ENCODE assay signal across 22 cellular contexts in the genomic region with DNA sequence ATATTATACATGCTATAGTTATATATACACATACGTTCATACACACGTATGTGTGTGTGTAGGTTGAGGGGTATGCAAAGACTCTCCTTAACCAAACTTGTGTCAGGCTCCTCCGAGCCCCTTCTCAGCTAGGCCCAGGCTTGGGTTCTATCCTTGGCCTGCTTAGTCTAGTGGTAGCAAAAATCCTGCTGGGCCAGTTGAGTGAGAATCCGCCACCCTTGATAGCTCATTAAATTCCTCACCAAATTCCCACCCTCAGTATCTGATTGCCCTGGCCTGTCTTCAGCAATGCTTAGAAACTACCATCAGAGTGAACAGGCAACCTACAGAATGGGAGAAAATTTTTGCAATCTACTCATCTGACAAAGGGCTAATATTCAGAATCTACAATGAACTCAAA.
DNase-seq lines count a peak whose midpoint lies in the region; ATAC-seq and TF ChIP-seq lines count a peak whose summit lies in the region.
"Had no signal": no experiment of that assay in that cellular context is flagged by ENCODE, and none has a peak within 500 bp of the region (broad histone marks: within the 10 kb centered on the region; RNA-seq: fewer than 3 reads in every experiment).

No MANE protein-coding gene starts in this region.

- H3K4me3 ChIP-seq in mesendoderm (ENCODE audit: low read length) (no peak overlapping the region), trophoblast cell (ENCODE audit: low read depth, low read length) (no peak overlapping the region), OCI-LY7 (ENCODE audit: low read depth, low read length, poor library complexity, severe bottlenecking) (no peak overlapping the region)
- H3K4me3 ChIP-seq: BLaER1 had no signal

- H3K79me1 ChIP-seq in mesendoderm (ENCODE audit: low read length), result no peaks in the 10 kb centered on the region
- no peaks in the 10 kb centered on the region for H3K79me1 ChIP-seq in trophoblast cell (ENCODE audit: low read length)

- H3K79me2 ChIP-seq in mesendoderm (ENCODE audit: control insufficient read depth, insufficient read depth, low read length), result no peaks in the 10 kb centered on the region
- no peaks in the 10 kb centered on the region for H3K79me2 ChIP-seq in trophoblast cell (ENCODE audit: control insufficient read depth, insufficient read depth, low read length, poor library complexity)
- H3K79me2 ChIP-seq in OCI-LY7 (ENCODE audit: insufficient read depth, low read depth, low read length), result no peaks in the 10 kb centered on the region

- no peak overlapping the region for H2BK15ac ChIP-seq in mesendoderm (replicated peaks; ENCODE audit: low read depth)

- BruUV-seq in OCI-LY7 (replicated peaks; lab: Mats Ljungman, UMichigan), result no TSS peak

- no peak overlapping the region for H4K8ac ChIP-seq in mesendoderm (ENCODE audit: low read depth, low read length)
- no peak overlapping the region for H4K8ac ChIP-seq in trophoblast cell (ENCODE audit: low read depth, low read length)

- H3K4me2 ChIP-seq in mesendoderm (ENCODE audit: low read length) (no peak overlapping the region), trophoblast cell (ENCODE audit: low read length) (no peak overlapping the region), OCI-LY7 (ENCODE audit: low read length) (no peak overlapping the region)
- H3K4me2 ChIP-seq: BLaER1 had no signal

- H3K36me3 ChIP-seq in mesendoderm (ENCODE audit: control insufficient read depth, insufficient read depth, low read length) (no peaks in the 10 kb centered on the region), trophoblast cell (ENCODE audit: control insufficient read depth in 1 of 2, insufficient read depth in 2 of 2, low read length in 2 of 2) (no peaks in the 10 kb centered on the region), OCI-LY7 (ENCODE audit: insufficient read depth, low read length) (no peaks in the 10 kb centered on the region)
- H3K36me3 ChIP-seq: BE2C, BLaER1 had no signal

- POLR2A ChIA-PET in OCI-LY7 (lab: Charles Lee), result no interaction called here

- CTCF ChIA-PET in OCI-LY7 (lab: Charles Lee; ENCODE audit: unreplicated experiment), result no interaction called here

- no peak overlapping the region for H4K91ac ChIP-seq in trophoblast cell (ENCODE audit: low read depth, low read length)

- H3K27me3 ChIP-seq in mesendoderm (ENCODE audit: insufficient read depth, low read length, poor library complexity), result no peaks in the 10 kb centered on the region
- H3K27me3 ChIP-seq in trophoblast cell (ENCODE audit: insufficient read depth, low read length), result no peaks in the 10 kb centered on the region
- H3K27me3 ChIP-seq: BE2C, BLaER1 had no signal

- WGBS in mesendoderm (ENCODE audit: extremely low coverage, insufficient coverage, low lambda C conversion rate), result no CpG with 5 or more reads among the region's 4 CpGs
- WGBS in trophoblast cell (ENCODE audit: extremely low coverage, insufficient coverage, insufficient read length), result no CpG with 5 or more reads among the region's 4 CpGs

- H4K12ac ChIP-seq in trophoblast cell (ENCODE audit: low read depth, low read length), result no peak overlapping the region

- H2AFZ ChIP-seq in trophoblast cell (ENCODE audit: insufficient read depth, low read length, poor library complexity) (no peak overlapping the region), OCI-LY7 (ENCODE audit: low read length) (no peak overlapping the region)

- H3K23ac ChIP-seq in mesendoderm (ENCODE audit: low read length), result no peak overlapping the region
- H3K23ac ChIP-seq in trophoblast cell (ENCODE audit: low read length), result no peak overlapping the region

- no peaks in the 10 kb centered on the region for H4K20me1 ChIP-seq in OCI-LY7 (ENCODE audit: insufficient read depth, low read length)
- H4K20me1 ChIP-seq: BLaER1 had no signal

- H3K4ac ChIP-seq in mesendoderm (ENCODE audit: low read depth, low read length) (no peak overlapping the region), trophoblast cell (ENCODE audit: low read depth, low read length) (no peak overlapping the region)

- intact Hi-C loops in OCI-LY7 (cut with micrococcal nuclease; ENCODE audit: unreplicated experiment), result no loop called here

- no peak overlapping the region for H3K14ac ChIP-seq in trophoblast cell (ENCODE audit: low read length)

- H4K5ac ChIP-seq in mesendoderm (ENCODE audit: low read length), result no peak overlapping the region

- ATAC-seq in HG03095 (IDR thresholded peaks at IDR 0.05; ENCODE audit: unreplicated experiment), result no peak

- H3K9ac ChIP-seq in mesendoderm (ENCODE audit: low read length) (no peak overlapping the region), trophoblast cell (ENCODE audit: low read length) (no peak overlapping the region)
- H3K9ac ChIP-seq: BLaER1 had no signal

- H3K9me3 ChIP-seq in trophoblast cell (ENCODE audit: insufficient read depth, low read depth, low read length) (no peaks in the 10 kb centered on the region), OCI-LY7 (ENCODE audit: low read length) (no peaks in the 10 kb centered on the region)
- H3K9me3 ChIP-seq: BE2C had no signal

- H3K56ac ChIP-seq in mesendoderm (ENCODE audit: low read length), result no peak overlapping the region

- H2BK120ac ChIP-seq in mesendoderm (ENCODE audit: low read depth, low read length) (no peak overlapping the region), trophoblast cell (ENCODE audit: insufficient read depth, low read length, poor library complexity) (no peak overlapping the region)

- no peak overlapping the region for H3K27ac ChIP-seq in mesendoderm (ENCODE audit: low read depth, low read length)
- no peak overlapping the region for H3K27ac ChIP-seq in trophoblast cell (ENCODE audit: low read depth, low read length)
- H3K27ac ChIP-seq in OCI-LY7 (ENCODE audit: low read depth, low read length, poor library complexity, severe bottlenecking), result no peak overlapping the region
- H3K27ac ChIP-seq: BLaER1 had no signal

- H3K18ac ChIP-seq in mesendoderm (ENCODE audit: low read length), result no peak overlapping the region
- H3K18ac ChIP-seq in trophoblast cell (ENCODE audit: low read length), result no peak overlapping the region

- H3K4me1 ChIP-seq in mesendoderm (ENCODE audit: control insufficient read depth, low read depth, low read length), result no peaks in the 10 kb centered on the region
- H3K4me1 ChIP-seq in trophoblast cell (ENCODE audit: control insufficient read depth in 1 of 2, insufficient read depth in 2 of 2, low read length in 2 of 2), result peaks cover 0 to 3% of the 10 kb centered on the region in 2 experiments
- H3K4me1 ChIP-seq in OCI-LY7 (ENCODE audit: insufficient read depth, low read length, poor library complexity, severe bottlenecking), result no peaks in the 10 kb centered on the region
- H3K4me1 ChIP-seq: BE2C, BLaER1 had no signal

- H2BK12ac ChIP-seq in trophoblast cell (ENCODE audit: low read length), result no peak overlapping the region

- H3K9me2 ChIP-seq in OCI-LY7 (ENCODE audit: insufficient read depth, low read length), result no peaks in the 10 kb centered on the region

- no peak overlapping the region for H2AK5ac ChIP-seq in mesendoderm (ENCODE audit: low read length)
- H2AK5ac ChIP-seq in trophoblast cell (ENCODE audit: low read length), result no peak overlapping the region

- TF ChIP-seq CTCF in OCI-LY7 (conservative IDR thresholded peaks at IDR 0.05; ENCODE audit: low read length), result no peak

- no peak overlapping the region for H2BK5ac ChIP-seq in mesendoderm (ENCODE audit: low read length)
- no peak overlapping the region for H2BK5ac ChIP-seq in trophoblast cell (ENCODE audit: low read depth, low read length, poor library complexity)

- DNase-seq in HT-29 (ENCODE audit: low spot score) (peak; percentile 14), mesendoderm (peak; percentile 12), trophoblast cell (peak; percentile 73 to 85), NCI-H1436 treated with DMSO at 0.1 percent for 48 hours (lab: John Stamatoyannopoulos, UW) (no peak), OCI-LY7 (ENCODE audit: low spot score) (no peak)
- DNase-seq: 8988T; ACHN; BE2C; C1 segment of cervical spinal cord; CD4-positive, alpha-beta memory T cell; CD4-positive, CD25-positive, alpha-beta regulatory T cell; CD8-positive, alpha-beta memory T cell; COR-L47; DMS 273 treated with DMSO at 0.1 percent for 48 hours; DMS153; DMS53; DMS79; DND-41; EL; GF-D8 had no signal

Comparison
In these comparisons a context has a peak if more than half of its experiments do, and no peak if none do; other contexts are left out.
1. DNase-seq: peak in HT-29 (single experiment), mesendoderm (single experiment) and trophoblast cell (2 of 2); none in NCI-H1436 treated with DMSO at 0.1 percent for 48 hours (single experiment) and OCI-LY7 (single experiment).